8 cellular contexts compared by ENCODE assay signal in the genomic region with DNA sequence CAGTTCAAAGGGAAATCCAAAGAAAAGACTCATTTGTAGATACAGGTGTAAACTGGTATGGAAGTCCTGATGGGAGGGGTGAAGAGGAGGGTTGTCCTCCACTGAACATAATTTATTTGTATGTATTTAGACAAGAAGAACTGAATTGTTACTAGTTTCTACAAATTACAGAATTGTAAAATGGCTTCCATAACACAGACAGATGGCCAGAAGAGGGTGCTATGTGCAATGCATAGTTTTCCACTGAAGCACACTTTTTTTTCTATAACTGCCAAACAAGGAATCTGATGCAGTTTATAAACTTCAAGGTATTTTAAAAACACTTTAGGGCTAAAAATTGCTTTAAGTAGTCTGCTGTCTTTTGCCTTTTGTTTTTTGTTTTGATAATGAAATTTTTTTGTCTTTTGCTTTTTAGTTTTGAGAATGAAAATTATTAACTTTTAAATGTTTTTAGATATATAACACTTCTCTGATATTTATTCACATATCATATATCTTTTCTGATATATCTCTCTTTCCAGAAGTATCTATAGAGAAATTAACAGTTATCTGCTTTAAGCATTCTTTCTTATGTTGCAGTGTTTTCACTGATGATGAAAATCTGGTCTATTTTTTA. TPM values are rescaled to one million over a fixed set of nuclear protein-coding genes. Genes with fewer than 3 reads are reported as not detected.
A peak's percentile ranks its signal among the peaks of the same experiment; 100 is the strongest.
DNase-seq lines count a peak whose midpoint lies in the region; ATAC-seq and TF ChIP-seq lines count a peak whose summit lies in the region.

No MANE protein-coding gene starts in this region.

- H3K9me3 ChIP-seq in psoas muscle: no peaks in the 10 kb centered on the region

- ATAC-seq in psoas muscle (no peak), GM21526 (IDR thresholded peaks at IDR 0.05; ENCODE audit: low FRiP score, unreplicated experiment) (no peak)

- intact Hi-C loops in psoas muscle (cut with DNase I): loop anchor here (5.0 to 10.0 kb wide), 5 partner anchors 283 to 800 kb away; no protein-coding TSS in a partner anchor

- no peaks in the 10 kb centered on the region for H3K27me3 ChIP-seq in psoas muscle (ENCODE audit: insufficient read depth in 3 of 3, low read length in 2 of 3)

- H3K36me3 ChIP-seq in psoas muscle (ENCODE audit: insufficient read depth in 1 of 2, low read depth in 1 of 2): no peaks in the 10 kb centered on the region

- no peaks in the 10 kb centered on the region for H3K4me1 ChIP-seq in psoas muscle

- H3K4me3 ChIP-seq in epithelial cell of proximal tubule (ENCODE audit: low read depth, low read length) (no peak overlapping the region), psoas muscle (no peak overlapping the region)

- DNase-seq in GM10266 (ENCODE audit: extremely low spot score) (no peak), NCI-H69 (lab: John Stamatoyannopoulos, UW) (peak; percentile 46), epithelial cell of proximal tubule (ENCODE audit: low read depth) (no peak), psoas muscle (no peak), HuH-7.5 (ENCODE audit: low spot score) (no peak), C1 segment of cervical spinal cord (lab: John Stamatoyannopoulos, UW) (no peak)

- H3K27ac ChIP-seq in 22Rv1 (no peak overlapping the region), psoas muscle (no peak overlapping the region)

- TF ChIP-seq CTCF in 22Rv1 (IDR thresholded peaks at IDR 0.05) (peak; percentile 85), GM10266 (IDR thresholded peaks at IDR 0.05; ENCODE audit: control insufficient read depth, insufficient read depth, low read depth, missing control alignments) (peak; percentile 58), epithelial cell of proximal tubule (conservative IDR thresholded peaks at IDR 0.05; ENCODE audit: low read depth, low read length) (peak; percentile 83), psoas muscle (IDR thresholded peaks at IDR 0.05) (peak; percentile 52)

RNA-seq across cellular contexts. Expression of gene PHYHIPL, which starts 58.5 kb away (rescaled TPM):
- total RNA-seq in epithelial cell of proximal tubule (0.23 TPM in 1 of 2 replicates, not detected in the other), psoas muscle (under 1 TPM in 2 of 4 donors, not detected in 2; 0.08 to 0.32 TPM)
- polyA plus RNA-seq in psoas muscle: under 1 TPM; 0.04 to 0.18 (median 0.10) TPM
